Comparison of ENCODE assay signal across 11 cellular contexts in genomic region chr17:65064452-65065019, GRCh38. TPM values are rescaled to one million over a fixed set of nuclear protein-coding genes. Genes with fewer than 3 reads are reported as not detected.
A peak's percentile ranks its signal among the peaks of the same experiment; 100 is the strongest.
DNase-seq lines count a peak whose midpoint lies in the region; ATAC-seq and TF ChIP-seq lines count a peak whose summit lies in the region.
"Had no signal": no experiment of that assay in that cellular context is flagged by ENCODE, and none has a peak within 500 bp of the region (broad histone marks: within the 10 kb centered on the region; RNA-seq: fewer than 3 reads in every experiment).

No MANE protein-coding gene starts in this region.

- ATAC-seq in gastroesophageal sphincter = no peak
- no peak for ATAC-seq in HG03469 (IDR thresholded peaks at IDR 0.05; ENCODE audit: unreplicated experiment)
- ATAC-seq: left lung, upper lobe of right lung had no signal

- TF ChIP-seq POLR2A in gastroesophageal sphincter (IDR thresholded peaks at IDR 0.05) (no peak), stomach (IDR thresholded peaks at IDR 0.05) (no peak)

- intact Hi-C loops in stomach (cut with DNase I; ENCODE audit: low total_unique reads) = no loop called here

- H3K36me3 ChIP-seq in gastroesophageal sphincter = no peaks in the 10 kb centered on the region
- no peaks in the 10 kb centered on the region for H3K36me3 ChIP-seq in stomach
- H3K36me3 ChIP-seq: left lung, upper lobe of right lung had no signal

- no peak overlapping the region for H3K4me3 ChIP-seq in gastroesophageal sphincter
- no peak overlapping the region for H3K4me3 ChIP-seq in stomach
- H3K4me3 ChIP-seq: left lung, upper lobe of right lung had no signal

- H3K4me1 ChIP-seq in gastroesophageal sphincter (peaks cover 0 to 24% (median 8%) of the 10 kb centered on the region in 3 donors), stomach (peaks cover 0 to 33% (median 16%) of the 10 kb centered on the region in 4 donors)

- H3K27ac ChIP-seq in gastroesophageal sphincter (peak overlapping the region in 3 of 4 donors; percentile 4 to 43 (median 21)), stomach (peak overlapping the region in 3 of 5 donors; percentile 7 to 53 (median 35))
- H3K27ac ChIP-seq: left lung, upper lobe of right lung had no signal

- TF ChIP-seq EP300 in gastroesophageal sphincter (IDR thresholded peaks at IDR 0.05) (no peak), stomach (IDR thresholded peaks at IDR 0.05) (no peak)

- H3K9me3 ChIP-seq in gastroesophageal sphincter (no peaks in the 10 kb centered on the region), stomach (no peaks in the 10 kb centered on the region)
- H3K9me3 ChIP-seq: left lung, upper lobe of right lung had no signal

- no peaks in the 10 kb centered on the region for H3K27me3 ChIP-seq in gastroesophageal sphincter
- no peaks in the 10 kb centered on the region for H3K27me3 ChIP-seq in stomach
- H3K27me3 ChIP-seq: left lung, upper lobe of right lung had no signal

- TF ChIP-seq CTCF in gastroesophageal sphincter (IDR thresholded peaks at IDR 0.05) (no peak), stomach (IDR thresholded peaks at IDR 0.05) (no peak)

- WGBS in gastroesophageal sphincter (ENCODE audit: low coverage in 1 of 2), 2 donors = 30 to 48% methylated on average over 2 to 5 of the region's 6 CpGs
- 52 to 75% (median 56%) methylated on average over 6 of the region's 6 CpGs for WGBS in stomach, 5 donors

- DNase-seq in HPDE6-E6E7 (ENCODE audit: extremely low spot score) (peak; percentile 80), SW480 (ENCODE audit: low spot score) (peak; percentile 32), stomach (no peak), NCI-H1092 treated with DMSO at 0.1 percent for 48 hours (lab: John Stamatoyannopoulos, UW) (no peak), NCI-H526 treated with DMSO at 0.1 percent for 48 hours (lab: John Stamatoyannopoulos, UW) (no peak)
- no peak for DNase-seq in stimulated activated CD4-positive, alpha-beta T cell treated with anti-CD3 and anti-CD28 coated beads, Interleukin-4, amount 100 ng/mL, for 4 hours
- DNase-seq: left lung, NCI-H2227 treated with DMSO at 0.1 percent for 48 hours, upper lobe of right lung had no signal

RNA-seq across cellular contexts. Expression of gene GNA13, which starts 8.0 kb away (rescaled TPM):
- total RNA-seq in gastroesophageal sphincter (100 to 1,000 TPM in 1 of 4 donors, 10 to 100 TPM in 3; 60.5 to 103 (median 92.5) TPM), stomach (10 to 100 TPM; 36.2 to 90.6 (median 45.8) TPM)
- polyA plus RNA-seq in stomach = 10 to 100 TPM; 10.6 to 26.7 (median 17.5) TPM

Comparison
In these comparisons a context has a peak if more than half of its experiments do, and no peak if none do; other contexts are left out.
1. DNase-seq: peak in HPDE6-E6E7 (single experiment) and SW480 (single experiment); none in stomach (single experiment), stimulated activated CD4-positive, alpha-beta T cell treated with anti-CD3 and anti-CD28 coated beads, Interleukin-4, amount 100 ng/mL, for 4 hours (0 of 2), NCI-H1092 treated with DMSO at 0.1 percent for 48 hours (single experiment) and NCI-H526 treated with DMSO at 0.1 percent for 48 hours (single experiment).